8 cellular contexts compared by ENCODE assay signal in the genomic region with DNA sequence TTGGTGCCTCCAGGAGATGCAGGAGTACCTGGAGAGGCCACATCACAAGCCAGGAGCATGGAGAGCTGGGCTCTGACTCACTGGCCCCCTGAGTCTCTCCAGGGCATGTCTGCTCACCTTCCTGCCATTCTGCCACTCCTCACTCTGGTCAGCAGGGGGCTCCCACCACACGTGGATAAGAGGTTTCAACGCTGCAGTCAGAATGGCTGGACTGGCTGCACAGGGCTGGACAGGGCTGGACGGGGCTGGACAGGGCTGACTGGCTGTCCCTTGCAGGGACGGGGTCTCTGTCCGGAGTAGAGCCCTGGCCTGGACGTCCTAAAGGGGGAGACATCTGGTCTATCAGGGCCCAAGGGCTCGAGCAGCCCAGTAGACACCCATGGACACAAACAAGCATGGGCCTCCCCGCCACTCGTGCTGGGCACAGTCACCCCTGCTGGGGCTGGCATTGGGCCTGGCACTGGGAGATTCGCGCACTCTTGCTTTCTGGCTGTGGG. TPM values are rescaled to one million over a fixed set of nuclear protein-coding genes. Genes with fewer than 3 reads are reported as not detected.
A peak's percentile ranks its signal among the peaks of the same experiment; 100 is the strongest.
DNase-seq lines count a peak whose midpoint lies in the region; ATAC-seq and TF ChIP-seq lines count a peak whose summit lies in the region.

No MANE protein-coding gene starts in this region.

- H3K4me1 ChIP-seq in left ventricle myocardium inferior, result peaks cover 9% of the 10 kb centered on the region

- H3K36me3 ChIP-seq in MG63, result no peaks in the 10 kb centered on the region
- H3K36me3 ChIP-seq in left ventricle myocardium inferior, result no peaks in the 10 kb centered on the region

- no peak overlapping the region for H3K27ac ChIP-seq in left ventricle myocardium inferior (replicated peaks)

- H3K27me3 ChIP-seq in MG63 (no peaks in the 10 kb centered on the region), left ventricle myocardium inferior (ENCODE audit: low read depth) (peaks cover 88% of the 10 kb centered on the region)

- H3K4me3 ChIP-seq in MG63, result no peak overlapping the region
- no peak overlapping the region for H3K4me3 ChIP-seq in left ventricle myocardium inferior

- ATAC-seq in GM18502 (IDR thresholded peaks at IDR 0.05; ENCODE audit: poor library complexity, unreplicated experiment) (no peak), HG03108 (IDR thresholded peaks at IDR 0.05; ENCODE audit: unreplicated experiment) (no peak)

- intact Hi-C loops in left ventricle myocardium inferior (cut with micrococcal nuclease), result no loop called here

- TF ChIP-seq CTCF in left ventricle myocardium inferior (IDR thresholded peaks at IDR 0.05; ENCODE audit: borderline replicate concordance), result peak; percentile 87

- no peaks in the 10 kb centered on the region for H3K9me3 ChIP-seq in MG63
- H3K9me3 ChIP-seq in left ventricle myocardium inferior (replicated peaks), result no peaks in the 10 kb centered on the region

- DNase-seq in GDM1 (lab: John Stamatoyannopoulos, UW) (peak; percentile 60), MG63 (peak; percentile 71), T-helper 1 cell (peak; percentile 36 to 73 (median 56)), amniotic stem cell (lab: John Stamatoyannopoulos, UW) (peak; percentile 71), left ventricle myocardium inferior (peak; percentile 69), retina (peak; percentile 81)

RNA-seq across cellular contexts. Expression of gene CYTH4, which starts 34.6 kb away (rescaled TPM):
- 0.36 TPM in 1 of 2 replicates, not detected in the other for total RNA-seq in MG63 (2014; rRNA removed; shearing (Covaris generic); ENCODE audit: low replicate concordance)
- 4.8 TPM for total RNA-seq in left ventricle myocardium inferior
